Comparison of ENCODE assay signal across 18 cellular contexts in genomic region chr5:32095261-32095671, GRCh38.
A peak's percentile ranks its signal among the peaks of the same experiment; 100 is the strongest.
DNase-seq lines count a peak whose midpoint lies in the region; ATAC-seq and TF ChIP-seq lines count a peak whose summit lies in the region.
"Had no signal": no experiment of that assay in that cellular context is flagged by ENCODE, and none has a peak within 500 bp of the region (broad histone marks: within the 10 kb centered on the region; RNA-seq: fewer than 3 reads in every experiment).

No MANE protein-coding gene starts in this region.

- H3K4me3 ChIP-seq in coronary artery (no peak overlapping the region), thoracic aorta (no peak overlapping the region), WERI-Rb-1 (ENCODE audit: low read depth, low read length) (no peak overlapping the region)
- H3K4me3 ChIP-seq: mucosa of descending colon had no signal

- DNase-seq in coronary artery (ENCODE audit: low spot score): no peak
- peak; percentile 40 for DNase-seq in myocyte (ENCODE audit: low read depth)
- DNase-seq in thoracic aorta (ENCODE audit: low spot score): no peak
- no peak for DNase-seq in T-helper 1 cell
- no peak for DNase-seq in WERI-Rb-1
- DNase-seq in DMS153 (lab: John Stamatoyannopoulos, UW): no peak
- DNase-seq: activated CD4-positive, CD25-positive, alpha-beta regulatory T cell treated with anti-CD3 and anti-CD28 coated beads, Interleukin-2, amount 50 U/mL, for 72 hours; activated naive CD4-positive, alpha-beta T cell treated with anti-CD3 and anti-CD28 coated beads, Interleukin-2, amount 10 ng/mL, durations not matched to agents 7 days and 5 days; BE2C; effector memory CD4-positive, alpha-beta T cell; HCEC 1CT; mucosa of descending colon; NCI-H1105; NCI-H2107; NCI-H748 treated with DMSO at 0.1 percent for 48 hours; PC-3; stimulated activated CD4-positive, alpha-beta T cell treated with anti-CD3 and anti-CD28 coated beads, Interleukin-4, amount 100 ng/mL, for 1 hour had no signal

- H3K27ac Mint-ChIP-seq in activated T-helper 17 cell treated with anti-CD3 and anti-CD28 coated beads, Interleukin-2, amount 50 U/mL, for 72 hours: peak overlapping the region; percentile 54
- H3K27ac Mint-ChIP-seq: activated naive CD4-positive, alpha-beta T cell treated with anti-CD3 and anti-CD28 coated beads, Interleukin-2, amount 10 ng/mL, durations not matched to agents 7 days and 5 days had no signal

- peak overlapping the region; percentile 13 to 55 for H3K27ac ChIP-seq in coronary artery
- H3K27ac ChIP-seq in thoracic aorta: peak overlapping the region; percentile 7 to 47
- no peak overlapping the region for H3K27ac ChIP-seq in WERI-Rb-1

- H3K9me3 Mint-ChIP-seq in activated T-helper 17 cell treated with anti-CD3 and anti-CD28 coated beads, Interleukin-2, amount 50 U/mL, for 72 hours: no peaks in the 10 kb centered on the region
- H3K9me3 Mint-ChIP-seq: activated naive CD4-positive, alpha-beta T cell treated with anti-CD3 and anti-CD28 coated beads, Interleukin-2, amount 10 ng/mL, durations not matched to agents 7 days and 5 days had no signal

- H3K27me3 ChIP-seq in thoracic aorta (replicated peaks; ENCODE audit: insufficient read depth) (no peaks in the 10 kb centered on the region), WERI-Rb-1 (ENCODE audit: insufficient read depth, low read depth, severe bottlenecking) (no peaks in the 10 kb centered on the region)
- H3K27me3 ChIP-seq: BE2C had no signal

- H3K4me3 Mint-ChIP-seq in activated T-helper 17 cell treated with anti-CD3 and anti-CD28 coated beads, Interleukin-2, amount 50 U/mL, for 72 hours: no peak overlapping the region
- H3K4me3 Mint-ChIP-seq: activated naive CD4-positive, alpha-beta T cell treated with anti-CD3 and anti-CD28 coated beads, Interleukin-2, amount 10 ng/mL, durations not matched to agents 7 days and 5 days had no signal

- TF ChIP-seq CTCF in coronary artery (IDR thresholded peaks at IDR 0.05): no peak
- TF ChIP-seq CTCF in thoracic aorta (IDR thresholded peaks at IDR 0.05): no peak
- TF ChIP-seq CTCF in WERI-Rb-1 (IDR thresholded peaks at IDR 0.05; ENCODE audit: low read depth, low read length): no peak

- H3K36me3 Mint-ChIP-seq in activated T-helper 17 cell treated with anti-CD3 and anti-CD28 coated beads, Interleukin-2, amount 50 U/mL, for 72 hours (ENCODE audit: low read depth): peaks cover 19% of the 10 kb centered on the region

- no peaks in the 10 kb centered on the region for H3K4me1 Mint-ChIP-seq in activated T-helper 17 cell treated with anti-CD3 and anti-CD28 coated beads, Interleukin-2, amount 50 U/mL, for 72 hours
- H3K4me1 Mint-ChIP-seq: activated naive CD4-positive, alpha-beta T cell treated with anti-CD3 and anti-CD28 coated beads, Interleukin-2, amount 10 ng/mL, durations not matched to agents 7 days and 5 days had no signal

- H3K9me3 ChIP-seq in thoracic aorta: no peaks in the 10 kb centered on the region
- H3K9me3 ChIP-seq in WERI-Rb-1 (ENCODE audit: severe bottlenecking): no peaks in the 10 kb centered on the region
- H3K9me3 ChIP-seq: BE2C, mucosa of descending colon had no signal

- H3K4me1 ChIP-seq in thoracic aorta (ENCODE audit: control insufficient read depth in 1 of 2, low read depth in 2 of 2): peaks cover 0 to 40% of the 10 kb centered on the region in 2 donors

- no peaks in the 10 kb centered on the region for H3K27me3 Mint-ChIP-seq in activated T-helper 17 cell treated with anti-CD3 and anti-CD28 coated beads, Interleukin-2, amount 50 U/mL, for 72 hours
- H3K27me3 Mint-ChIP-seq: activated naive CD4-positive, alpha-beta T cell treated with anti-CD3 and anti-CD28 coated beads, Interleukin-2, amount 10 ng/mL, durations not matched to agents 7 days and 5 days had no signal

- ATAC-seq in activated T-helper 17 cell treated with anti-CD3 and anti-CD28 coated beads, Interleukin-2, amount 50 U/mL, for 72 hours (replicated peaks): no peak
- ATAC-seq in thoracic aorta (ENCODE audit: insufficient number of reproducible peaks, low FRiP score, low read depth): peak; percentile 29
- ATAC-seq: mucosa of descending colon, PC-3 had no signal

- H3K36me3 ChIP-seq in thoracic aorta (peaks cover 1% of the 10 kb centered on the region), WERI-Rb-1 (peaks cover 3% of the 10 kb centered on the region)
